In genomic region chr1:150970818-150971582, GRCh38 we compare ENCODE assay signal across 1 cellular context.
TF ChIP-seq lines count a peak whose summit lies in the region.

No MANE protein-coding gene starts in this region.

TF ChIP-seq in SK-N-SH, 30 proteins besides CTCF, POLR2A, EP300 and RAD21 (continued from another document):
- TF ChIP-seq, protein P1, sequence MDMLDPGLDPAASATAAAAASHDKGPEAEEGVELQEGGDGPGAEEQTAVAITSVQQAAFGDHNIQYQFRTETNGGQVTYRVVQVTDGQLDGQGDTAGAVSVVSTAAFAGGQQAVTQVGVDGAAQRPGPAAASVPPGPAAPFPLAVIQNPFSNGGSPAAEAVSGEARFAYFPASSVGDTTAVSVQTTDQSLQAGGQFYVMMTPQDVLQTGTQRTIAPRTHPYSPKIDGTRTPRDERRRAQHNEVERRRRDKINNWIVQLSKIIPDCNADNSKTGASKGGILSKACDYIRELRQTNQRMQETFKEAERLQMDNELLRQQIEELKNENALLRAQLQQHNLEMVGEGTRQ (IDR thresholded peaks at IDR 0.05; ENCODE audit: borderline replicate concordance, low read depth, low read length) = no peak
TF ChIP-seq in SK-N-SH: peak in this region for 0.
